8 cellular contexts compared by ENCODE assay signal in genomic region chr1:3453891-3454810, GRCh38. TPM values are rescaled to one million over a fixed set of nuclear protein-coding genes. Genes with fewer than 3 reads are reported as not detected.
DNase-seq lines count a peak whose midpoint lies in the region; ATAC-seq and TF ChIP-seq lines count a peak whose summit lies in the region.

ARHGEF16 (plus strand) TSS chr1:3454665; CDS start chr1:3463085, 8,420 bp downstream.

- ATAC-seq in psoas muscle (peak; percentile 60 to 87 (median 71)), HG03095 (IDR thresholded peaks at IDR 0.05; ENCODE audit: unreplicated experiment) (no peak), HG03135 (IDR thresholded peaks at IDR 0.05; ENCODE audit: unreplicated experiment) (no peak)

- H3K27me3 ChIP-seq in left ventricle myocardium inferior (ENCODE audit: low read depth) = peaks cover 43% of the 10 kb centered on the region
- H3K27me3 ChIP-seq in psoas muscle (ENCODE audit: insufficient read depth in 3 of 3, low read length in 2 of 3) = peaks cover 0 to 8% (median 0%) of the 10 kb centered on the region in 3 donors

- H3K36me3 Mint-ChIP-seq in activated naive CD8-positive, alpha-beta T cell treated with anti-CD3 and anti-CD28 coated beads for 36 hours = no peaks in the 10 kb centered on the region

- 5 to 11% (median 7%) methylated on average over 36 to 84 of the region's 84 CpGs for WGBS in psoas muscle, 3 donors

- H3K36me3 ChIP-seq in left ventricle myocardium inferior (no peaks in the 10 kb centered on the region), psoas muscle (ENCODE audit: insufficient read depth in 1 of 2, low read depth in 1 of 2) (no peaks in the 10 kb centered on the region)

- peak within 1 kb of the TSS; percentile 29 for H3K4me3 Mint-ChIP-seq in activated naive CD8-positive, alpha-beta T cell treated with anti-CD3 and anti-CD28 coated beads for 36 hours

- intact Hi-C loops in left ventricle myocardium inferior (cut with micrococcal nuclease) = no loop called here
- intact Hi-C loops in psoas muscle (cut with DNase I) = loop anchor here (1.0 to 5.0 kb wide), 4 partner anchors 30 to 268 kb away; no protein-coding TSS in a partner anchor

- DNase-seq in GM12864 (ENCODE audit: low read depth) (no peak), NCI-H510A (lab: John Stamatoyannopoulos, UW) (peak; percentile 76), left ventricle myocardium inferior (peak; percentile 54), psoas muscle (peak; percentile 60 to 76)
- DNase-seq in activated naive CD8-positive, alpha-beta T cell treated with anti-CD3 and anti-CD28 coated beads for 36 hours = peak; percentile 44

- peaks cover 2% of the 10 kb centered on the region for H3K4me1 Mint-ChIP-seq in activated naive CD8-positive, alpha-beta T cell treated with anti-CD3 and anti-CD28 coated beads for 36 hours

- H3K4me1 ChIP-seq in left ventricle myocardium inferior (peaks cover 51% of the 10 kb centered on the region), psoas muscle (peaks cover 29% of the 10 kb centered on the region)

- H3K4me3 ChIP-seq in GM12864 (ENCODE audit: low read depth, low read length) (no peak within 1 kb of the TSS), left ventricle myocardium inferior (peak within 1 kb of the TSS; percentile 72), psoas muscle (peak within 1 kb of the TSS; percentile 66)

- H3K27ac Mint-ChIP-seq in activated naive CD8-positive, alpha-beta T cell treated with anti-CD3 and anti-CD28 coated beads for 36 hours = no peak within 1 kb of the TSS

- H3K9me3 Mint-ChIP-seq in activated naive CD8-positive, alpha-beta T cell treated with anti-CD3 and anti-CD28 coated beads for 36 hours = no peaks in the 10 kb centered on the region

- TF ChIP-seq CTCF in 22Rv1 (IDR thresholded peaks at IDR 0.05) (peak; percentile 82), GM12864 (IDR thresholded peaks at IDR 0.05; ENCODE audit: low read depth, low read length, missing control alignments) (peak; percentile 6), left ventricle myocardium inferior (IDR thresholded peaks at IDR 0.05; ENCODE audit: borderline replicate concordance) (peak; percentile 63), psoas muscle (IDR thresholded peaks at IDR 0.05) (peak; percentile 43)

- H3K9me3 ChIP-seq in left ventricle myocardium inferior (replicated peaks) = no peaks in the 10 kb centered on the region
- H3K9me3 ChIP-seq in psoas muscle = no peaks in the 10 kb centered on the region

- H3K27ac ChIP-seq in 22Rv1 = peak within 1 kb of the TSS; percentile 87
- peak within 1 kb of the TSS; percentile 68 for H3K27ac ChIP-seq in left ventricle myocardium inferior (replicated peaks)
- no peak within 1 kb of the TSS for H3K27ac ChIP-seq in psoas muscle

- H3K27me3 Mint-ChIP-seq in activated naive CD8-positive, alpha-beta T cell treated with anti-CD3 and anti-CD28 coated beads for 36 hours = peaks cover 10% of the 10 kb centered on the region

RNA-seq across cellular contexts. Expression of gene ARHGEF16, which starts in this region (rescaled TPM):
- total RNA-seq in activated naive CD8-positive, alpha-beta T cell treated with anti-CD3 and anti-CD28 coated beads for 36 hours = under 1 TPM in 1 of 2 experiments, not detected in 1; 0.12 TPM
- total RNA-seq in left ventricle myocardium inferior (0.52 TPM), psoas muscle (under 1 TPM; 0.29 to 0.56 (median 0.49) TPM)
- under 1 TPM; 0.29 to 0.55 (median 0.52) TPM for polyA plus RNA-seq in psoas muscle

Comparison
In these comparisons a context has a peak if more than half of its experiments do, and no peak if none do; other contexts are left out.
1. Peak in DNase-seq in activated naive CD8-positive, alpha-beta T cell treated with anti-CD3 and anti-CD28 coated beads for 36 hours; RNA of the gene not detected or under 1 TPM.
2. Peak in DNase-seq, H3K4me3 ChIP-seq and H3K27ac ChIP-seq in left ventricle myocardium inferior; RNA of the gene not detected or under 1 TPM.
3. Peak in DNase-seq, ATAC-seq and H3K4me3 ChIP-seq in psoas muscle; RNA of the gene not detected or under 1 TPM.
4. CTCF ChIP-seq: peak in every context shown above with its lines; median percentile 82 in 22Rv1; 63 in left ventricle myocardium inferior; 43 in psoas muscle; 6 in GM12864.